Comparison of ENCODE assay signal across 16 cellular contexts in genomic region chr15:39466428-39466827, GRCh38.
DNase-seq lines count a peak whose midpoint lies in the region; ATAC-seq and TF ChIP-seq lines count a peak whose summit lies in the region.
"Had no signal": no experiment of that assay in that cellular context is flagged by ENCODE, and none has a peak within 500 bp of the region (broad histone marks: within the 10 kb centered on the region; RNA-seq: fewer than 3 reads in every experiment).

No MANE protein-coding gene starts in this region.

- no peak for TF ChIP-seq POLR2A in ovary (IDR thresholded peaks at IDR 0.05)
- TF ChIP-seq POLR2A in vagina (IDR thresholded peaks at IDR 0.05) = no peak

- TF ChIP-seq CTCF in ovary (IDR thresholded peaks at IDR 0.05) = no peak
- TF ChIP-seq CTCF in vagina (IDR thresholded peaks at IDR 0.05) = peak in 1 of 3 experiments; percentile 19

- intact Hi-C loops in left cardiac atrium (cut with DNase I) = no loop called here
- intact Hi-C loops in ovary (cut with DNase I) = no loop called here
- intact Hi-C loops in vagina (cut with DNase I) = no loop called here

- H3K4me3 ChIP-seq in adipocyte (ENCODE audit: low read length) (no peak overlapping the region), ovary (no peak overlapping the region), vagina (no peak overlapping the region)
- H3K4me3 ChIP-seq: coronary artery had no signal

- no peaks in the 10 kb centered on the region for H3K27me3 ChIP-seq in adipocyte (replicated peaks; ENCODE audit: control insufficient read depth, insufficient read depth, low read length)
- H3K27me3 ChIP-seq in ovary = no peaks in the 10 kb centered on the region
- H3K27me3 ChIP-seq in vagina = no peaks in the 10 kb centered on the region

- TF ChIP-seq EP300 in ovary (IDR thresholded peaks at IDR 0.05) = no peak

- H3K36me3 ChIP-seq in adipocyte (ENCODE audit: control insufficient read depth, insufficient read depth, low read length, severe bottlenecking) (no peaks in the 10 kb centered on the region), ovary (no peaks in the 10 kb centered on the region), vagina (no peaks in the 10 kb centered on the region)

- WGBS in ovary, 3 donors = 75 to 80% (median 78%) methylated on average over 6 of the region's 6 CpGs

- H3K9ac ChIP-seq in adipocyte (ENCODE audit: low read length) = peak overlapping the region; percentile 9

- ATAC-seq in left cardiac atrium = peak; percentile 80 to 89
- ATAC-seq: PC-3 had no signal

- DNase-seq in adipocyte (ENCODE audit: low read depth) = no peak
- DNase-seq in left cardiac atrium = peak; percentile 75
- DNase-seq in ovary = peak; percentile 33 to 62 (median 44)
- DNase-seq in vagina (ENCODE audit: extremely low spot score in 2 of 2) = no peak
- no peak for DNase-seq in hypothalamus (lab: John Stamatoyannopoulos, UW)
- no peak for DNase-seq in NCI-H1930 (lab: John Stamatoyannopoulos, UW)
- no peak for DNase-seq in GOT3 (lab: John Stamatoyannopoulos, UW)
- DNase-seq: activated T-cell treated with anti-CD3 and anti-CD28 coated beads, Interleukin-2, amount 50 U/mL, for 1 hour; amniotic stem cell; glutamatergic neuron; NCI-H1105 treated with DMSO at 0.1 percent for 48 hours; NCI-H446 treated with DMSO at 0.1 percent for 48 hours; PC-3; stimulated activated CD4-positive, alpha-beta T cell treated with anti-CD3 and anti-CD28 coated beads, Interleukin-4, amount 100 ng/mL, for 24 hours; stimulated activated naive CD4-positive, alpha-beta T cell treated with Interleukin-2 at 50 U/mL for 16 hours had no signal

- H3K27ac ChIP-seq in ovary = no peak overlapping the region
- peak overlapping the region; percentile 64 for H3K27ac ChIP-seq in vagina

- H3K4me1 ChIP-seq in adipocyte (ENCODE audit: control insufficient read depth, insufficient read depth, low read length) = peaks cover 27% of the 10 kb centered on the region
- H3K4me1 ChIP-seq in ovary (ENCODE audit: insufficient read depth) = peaks cover 2% of the 10 kb centered on the region
- peaks cover 19% of the 10 kb centered on the region for H3K4me1 ChIP-seq in vagina

- H3K9me3 ChIP-seq in adipocyte (ENCODE audit: control insufficient read depth, low read length) = peaks cover 8% of the 10 kb centered on the region
- H3K9me3 ChIP-seq in ovary = no peaks in the 10 kb centered on the region
- no peaks in the 10 kb centered on the region for H3K9me3 ChIP-seq in vagina

Comparison
In these comparisons a context has a peak if more than half of its experiments do, and no peak if none do; other contexts are left out.
1. DNase-seq: peak in left cardiac atrium (single experiment) and ovary (5 of 5); none in adipocyte (single experiment), vagina (0 of 2), hypothalamus (0 of 51), NCI-H1930 (0 of 2) and GOT3 (single experiment).